ENCODE assay signal across 7 cellular contexts in the genomic region with DNA sequence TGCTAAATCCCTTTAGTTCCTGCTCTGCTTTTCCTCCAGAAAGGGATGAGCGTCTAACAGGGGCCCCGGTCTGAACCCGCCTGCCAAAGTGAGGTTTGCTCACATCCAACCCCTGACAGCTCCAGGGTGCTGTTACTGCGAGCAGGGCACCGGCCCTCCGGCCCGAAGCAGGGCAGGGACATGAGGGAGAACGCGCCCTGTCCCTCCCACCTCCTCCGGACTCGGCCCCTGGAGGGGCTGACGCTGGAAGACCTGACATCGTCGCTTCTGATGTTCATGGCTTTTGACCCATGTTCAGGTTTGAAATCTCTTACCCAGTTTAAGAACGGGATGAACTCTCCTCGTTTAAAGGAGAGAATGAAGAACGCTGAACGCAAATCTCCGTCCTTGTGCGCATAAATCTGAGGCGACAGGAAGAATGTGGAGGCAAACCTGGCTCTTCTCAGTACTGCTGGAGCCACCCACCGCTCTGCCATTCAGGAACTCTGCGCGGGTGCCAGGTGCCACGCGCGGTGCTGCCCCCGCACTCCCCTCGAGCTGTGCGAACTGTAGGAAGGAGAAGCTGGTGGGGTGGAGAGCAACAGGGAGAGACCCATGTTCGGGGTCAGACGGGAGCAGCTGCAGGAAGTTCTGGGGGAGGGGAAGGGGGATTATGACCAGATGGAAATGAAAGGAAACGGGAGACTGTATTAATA. TPM values are rescaled to one million over a fixed set of nuclear protein-coding genes. Genes with fewer than 3 reads are reported as not detected.
DNase-seq lines count a peak whose midpoint lies in the region; ATAC-seq and TF ChIP-seq lines count a peak whose summit lies in the region.

No MANE protein-coding gene starts in this region.

- H3K36me3 ChIP-seq in stomach smooth muscle (ENCODE audit: control insufficient read depth in 2 of 2, insufficient read depth in 2 of 2, low read length in 2 of 2), result peaks cover 30 to 33% of the 10 kb centered on the region in 2 donors

- POLR2A ChIA-PET in MCF 10A (lab: Yijun Ruan, JAX), result interaction anchor here (0.6 to 6.9 kb wide), 52 partner anchors 8 to 997 kb away, joined by 3 to 164 read pairs (median 6); a partner anchor contains a TSS

- intact Hi-C loops in MCF 10A (cut with micrococcal nuclease), result loop anchor here (1.0 to 5.0 kb wide), 2 partner anchors 17 to 38 kb away; a partner anchor contains a TSS

- no peak for TF ChIP-seq CTCF in MCF 10A (IDR thresholded peaks at IDR 0.05; ENCODE audit: unreplicated experiment)

- peak overlapping the region; percentile 100 for H3K27ac Mint-ChIP-seq in MCF 10A (ENCODE audit: low read depth, unreplicated experiment)

- peak overlapping the region; percentile 89 to 95 for H3K9ac ChIP-seq in stomach smooth muscle (ENCODE audit: low read length in 2 of 2)

- CTCF ChIA-PET in MCF 10A (lab: Yijun Ruan, JAX), result interaction anchor here (0.6 to 1.3 kb wide), 11 partner anchors 14 to 179 kb away, joined by 3 to 5 read pairs (median 3); a partner anchor contains a TSS

- H3K9me3 ChIP-seq in stomach smooth muscle (ENCODE audit: control insufficient read depth in 2 of 2, low read length in 2 of 2), result no peaks in the 10 kb centered on the region

- peak overlapping the region; percentile 100 for H3K4me3 Mint-ChIP-seq in MCF 10A (ENCODE audit: unreplicated experiment)

- TSS peak; percentile 76 for BruUV-seq in MCF 10A (replicated peaks; lab: Mats Ljungman, UMichigan)

- peaks cover 30% of the 10 kb centered on the region for H3K4me1 Mint-ChIP-seq in MCF 10A (ENCODE audit: insufficient read depth, unreplicated experiment)

- peak overlapping the region; percentile 91 for H3K27ac ChIP-seq in stomach smooth muscle (ENCODE audit: low read length)

- H3K9me3 Mint-ChIP-seq in MCF 10A (ENCODE audit: unreplicated experiment), result no peaks in the 10 kb centered on the region

- ATAC-seq in GM21786 (IDR thresholded peaks at IDR 0.05; ENCODE audit: unreplicated experiment) (peak; percentile 9), left lobe of liver (peak; percentile 31)

- H3K4me3 ChIP-seq in stomach smooth muscle (ENCODE audit: low read length in 2 of 2), result peak overlapping the region; percentile 91 to 97

- peaks cover 37% of the 10 kb centered on the region for H3K4me1 ChIP-seq in stomach smooth muscle (ENCODE audit: control insufficient read depth, insufficient read depth, low read length)

- peaks cover 73% of the 10 kb centered on the region for H3K36me3 Mint-ChIP-seq in MCF 10A (ENCODE audit: insufficient read depth, unreplicated experiment)

- no peaks in the 10 kb centered on the region for H3K27me3 ChIP-seq in stomach smooth muscle (ENCODE audit: control insufficient read depth in 1 of 2, insufficient read depth in 2 of 2, low read length in 2 of 2)

- DNase-seq in GM03348 (ENCODE audit: low spot score), result peak; percentile 53
- DNase-seq in NCI-H1105 (lab: John Stamatoyannopoulos, UW), result peak; percentile 32
- DNase-seq in MCF 10A (ENCODE audit: unreplicated experiment), result no peak
- DNase-seq in left lobe of liver (ENCODE audit: low spot score), result peak; percentile 61
- no peak for DNase-seq in foreskin melanocyte

- no peaks in the 10 kb centered on the region for H3K27me3 Mint-ChIP-seq in MCF 10A (ENCODE audit: insufficient read depth, unreplicated experiment)

RNA-seq across cellular contexts. Expression of a gene that starts 0.8 kb away (rescaled TPM):
- total RNA-seq in MCF 10A (2022) (1,510 and 1,855 TPM in 2 replicates), left lobe of liver (441 TPM)

RNA-seq across cellular contexts. Expression of a gene that starts 16.8 kb away (rescaled TPM):
- total RNA-seq in MCF 10A (2022) (26.0 and 28.3 TPM in 2 replicates), left lobe of liver (32.6 TPM)

RNA-seq across cellular contexts. Expression of a gene that starts 27.2 kb away (rescaled TPM):
- 139 and 176 TPM in 2 replicates for total RNA-seq in MCF 10A (2022)
- total RNA-seq in left lobe of liver, result 24.4 TPM

RNA-seq across cellular contexts. Expression of a gene that starts 27.9 kb away (rescaled TPM):
- 416 and 429 TPM in 2 replicates for total RNA-seq in MCF 10A (2022)
- total RNA-seq in left lobe of liver, result 115 TPM

RNA-seq across cellular contexts. Expression of a gene that starts 38.1 kb away (rescaled TPM):
- 33.9 and 43.7 TPM in 2 replicates for total RNA-seq in MCF 10A (2022)
- total RNA-seq in left lobe of liver, result 29.9 TPM

Comparison
In these comparisons a context has a peak if more than half of its experiments do, and no peak if none do; other contexts are left out.
1. DNase-seq: peak in GM03348 (single experiment), NCI-H1105 (single experiment) and left lobe of liver (single experiment); none in MCF 10A (single experiment) and foreskin melanocyte (single experiment).